15 cellular contexts compared by ENCODE assay signal in the genomic region with DNA sequence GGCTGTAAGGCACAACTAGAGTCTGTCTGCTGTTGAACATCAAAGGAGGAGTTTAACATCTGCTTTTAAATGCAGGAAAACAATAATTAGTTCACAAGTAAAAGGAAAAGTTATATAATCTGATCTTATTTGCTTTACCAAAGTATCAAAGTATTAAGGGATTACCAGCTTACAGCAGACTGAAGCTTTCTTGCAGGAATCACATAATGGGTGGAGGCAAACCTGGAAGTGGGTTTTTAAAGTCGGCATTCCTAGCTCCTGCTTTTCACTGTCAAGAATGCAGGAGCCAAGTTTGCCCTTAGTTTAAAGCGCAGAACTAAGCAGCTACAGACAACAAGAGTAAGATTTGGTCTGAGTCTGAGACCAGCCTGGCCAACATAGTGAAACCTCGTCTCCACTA.
DNase-seq lines count a peak whose midpoint lies in the region; ATAC-seq and TF ChIP-seq lines count a peak whose summit lies in the region.
"Had no signal": no experiment of that assay in that cellular context is flagged by ENCODE, and none has a peak within 500 bp of the region (broad histone marks: within the 10 kb centered on the region; RNA-seq: fewer than 3 reads in every experiment).

No MANE protein-coding gene starts in this region.

- H3K36me3 ChIP-seq in GM23338 (ENCODE audit: insufficient read depth), result no peaks in the 10 kb centered on the region
- H3K36me3 ChIP-seq in ascending aorta, result no peaks in the 10 kb centered on the region
- H3K36me3 ChIP-seq: BE2C had no signal

- H3F3A ChIP-seq in GM23338 (replicated peaks; ENCODE audit: low read depth), result no peaks in the 10 kb centered on the region

- H2AFZ ChIP-seq in GM23338, result no peak overlapping the region

- no peak for TF ChIP-seq CTCF in GM23338 (conservative IDR thresholded peaks at IDR 0.05; ENCODE audit: low read depth in 2 of 2)
- no peak for TF ChIP-seq CTCF in nephron progenitor cell (IDR thresholded peaks at IDR 0.05)
- TF ChIP-seq CTCF in ascending aorta (IDR thresholded peaks at IDR 0.05), result no peak

- H3K36me3 Mint-ChIP-seq in GM23338 (ENCODE audit: low read depth) (no peaks in the 10 kb centered on the region), nephron progenitor cell (ENCODE audit: low read depth) (no peaks in the 10 kb centered on the region)

- ATAC-seq in GM23338, result no peak; the same call in 2 of the 3 replicates

- H3K27ac Mint-ChIP-seq in GM23338 (no peak overlapping the region), nephron progenitor cell (peak overlapping the region; percentile 51)
- H3K27ac Mint-ChIP-seq: CD4-positive, alpha-beta T cell had no signal

- H3K4me2 ChIP-seq in GM23338, result no peak overlapping the region

- no peak overlapping the region for H3K27ac ChIP-seq in GM23338 (ENCODE audit: low read depth)
- no peak overlapping the region for H3K27ac ChIP-seq in ascending aorta
- H3K27ac ChIP-seq: HL-60 had no signal

- H3K79me2 ChIP-seq in GM23338 (replicated peaks; ENCODE audit: insufficient read depth), result no peaks in the 10 kb centered on the region

- H4K20me1 ChIP-seq in GM23338 (replicated peaks; ENCODE audit: insufficient read depth), result no peaks in the 10 kb centered on the region

- H3K27me3 Mint-ChIP-seq in GM23338 (ENCODE audit: insufficient read depth, low read depth, poor library complexity) (no peaks in the 10 kb centered on the region), nephron progenitor cell (ENCODE audit: low read depth, poor library complexity) (no peaks in the 10 kb centered on the region)

- peaks cover 9% of the 10 kb centered on the region for H3K4me1 Mint-ChIP-seq in GM23338
- H3K4me1 Mint-ChIP-seq in nephron progenitor cell, result peaks cover 16% of the 10 kb centered on the region

- H3K27me3 ChIP-seq in GM23338 (ENCODE audit: insufficient read depth) (no peaks in the 10 kb centered on the region), ascending aorta (no peaks in the 10 kb centered on the region)
- H3K27me3 ChIP-seq: BE2C had no signal

- intact Hi-C loops in ascending aorta (cut with DNase I), result no loop called here

- H3K4me3 Mint-ChIP-seq in GM23338, result no peak overlapping the region
- no peak overlapping the region for H3K4me3 Mint-ChIP-seq in nephron progenitor cell
- H3K4me3 Mint-ChIP-seq: CD4-positive, alpha-beta T cell had no signal

- no peaks in the 10 kb centered on the region for H3K9me3 Mint-ChIP-seq in GM23338
- H3K9me3 Mint-ChIP-seq in nephron progenitor cell, result peaks cover 4% of the 10 kb centered on the region

- no peaks in the 10 kb centered on the region for H3K9me2 ChIP-seq in GM23338 (ENCODE audit: insufficient read depth)

- DNase-seq in GM23338 (ENCODE audit: low spot score) (peak; percentile 31), NCI-H82 treated with DMSO at 0.1 percent for 48 hours (lab: John Stamatoyannopoulos, UW; ENCODE audit: unreplicated experiment) (peak; percentile 57), nephron progenitor cell (no peak), ascending aorta (ENCODE audit: low spot score in 2 of 2) (no peak), glomerular visceral epithelial cell (ENCODE audit: extremely low spot score) (no peak), amniotic stem cell (lab: John Stamatoyannopoulos, UW) (no peak)
- DNase-seq: ACHN; BE2C; C1 segment of cervical spinal cord; Caco-2; CD4-positive, alpha-beta T cell; DMS79 treated with DMSO at 0.1 percent for 48 hours; GF-D8; HCEC 1CT had no signal

- peaks cover 0 to under 1% of the 10 kb centered on the region in 2 donors for H3K9me3 ChIP-seq in ascending aorta
- H3K9me3 ChIP-seq: BE2C had no signal

- H3K4me3 ChIP-seq in GM23338, result no peak overlapping the region
- H3K4me3 ChIP-seq in ascending aorta, result no peak overlapping the region

- H3K4me1 ChIP-seq in GM23338 (ENCODE audit: insufficient read depth) (no peaks in the 10 kb centered on the region), ascending aorta (no peaks in the 10 kb centered on the region)
- H3K4me1 ChIP-seq: BE2C, Caco-2 had no signal

TF ChIP-seq in GM23338, 12 proteins besides CTCF, POLR2A, EP300 and RAD21 (continues in another document):
- TF ChIP-seq NANOG (IDR thresholded peaks at IDR 0.05; ENCODE audit: borderline replicate concordance) (no peak), POLR2AphosphoS5 (IDR thresholded peaks at IDR 0.05; ENCODE audit: low read depth) (no peak), CREB1 (CRISPR knock-in tag; IDR thresholded peaks at IDR 0.05; ENCODE audit: low read depth) (no peak), ETS1 (IDR thresholded peaks at IDR 0.05) (no peak), EZH2 (IDR thresholded peaks at IDR 0.05; ENCODE audit: low read depth, unreplicated experiment) (no peak), ZNF331 (CRISPR knock-in tag; IDR thresholded peaks at IDR 0.05; ENCODE audit: low read depth) (no peak), ZNF114 (CRISPR knock-in tag; IDR thresholded peaks at IDR 0.05) (no peak), JUNB (IDR thresholded peaks at IDR 0.05; ENCODE audit: unreplicated experiment) (no peak), EZH2phosphoT487 (IDR thresholded peaks at IDR 0.05; ENCODE audit: unreplicated experiment) (no peak)
- TF ChIP-seq, protein P1, sequence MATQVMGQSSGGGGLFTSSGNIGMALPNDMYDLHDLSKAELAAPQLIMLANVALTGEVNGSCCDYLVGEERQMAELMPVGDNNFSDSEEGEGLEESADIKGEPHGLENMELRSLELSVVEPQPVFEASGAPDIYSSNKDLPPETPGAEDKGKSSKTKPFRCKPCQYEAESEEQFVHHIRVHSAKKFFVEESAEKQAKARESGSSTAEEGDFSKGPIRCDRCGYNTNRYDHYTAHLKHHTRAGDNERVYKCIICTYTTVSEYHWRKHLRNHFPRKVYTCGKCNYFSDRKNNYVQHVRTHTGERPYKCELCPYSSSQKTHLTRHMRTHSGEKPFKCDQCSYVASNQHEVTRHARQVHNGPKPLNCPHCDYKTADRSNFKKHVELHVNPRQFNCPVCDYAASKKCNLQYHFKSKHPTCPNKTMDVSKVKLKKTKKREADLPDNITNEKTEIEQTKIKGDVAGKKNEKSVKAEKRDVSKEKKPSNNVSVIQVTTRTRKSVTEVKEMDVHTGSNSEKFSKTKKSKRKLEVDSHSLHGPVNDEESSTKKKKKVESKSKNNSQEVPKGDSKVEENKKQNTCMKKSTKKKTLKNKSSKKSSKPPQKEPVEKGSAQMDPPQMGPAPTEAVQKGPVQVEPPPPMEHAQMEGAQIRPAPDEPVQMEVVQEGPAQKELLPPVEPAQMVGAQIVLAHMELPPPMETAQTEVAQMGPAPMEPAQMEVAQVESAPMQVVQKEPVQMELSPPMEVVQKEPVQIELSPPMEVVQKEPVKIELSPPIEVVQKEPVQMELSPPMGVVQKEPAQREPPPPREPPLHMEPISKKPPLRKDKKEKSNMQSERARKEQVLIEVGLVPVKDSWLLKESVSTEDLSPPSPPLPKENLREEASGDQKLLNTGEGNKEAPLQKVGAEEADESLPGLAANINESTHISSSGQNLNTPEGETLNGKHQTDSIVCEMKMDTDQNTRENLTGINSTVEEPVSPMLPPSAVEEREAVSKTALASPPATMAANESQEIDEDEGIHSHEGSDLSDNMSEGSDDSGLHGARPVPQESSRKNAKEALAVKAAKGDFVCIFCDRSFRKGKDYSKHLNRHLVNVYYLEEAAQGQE (IDR thresholded peaks at IDR 0.05; ENCODE audit: unreplicated experiment), result no peak

Comparison
In these comparisons a context has a peak if more than half of its experiments do, and no peak if none do; other contexts are left out.
1. DNase-seq: peak in GM23338 (single experiment) and NCI-H82 treated with DMSO at 0.1 percent for 48 hours (single experiment); none in nephron progenitor cell (single experiment), ascending aorta (0 of 2), glomerular visceral epithelial cell (single experiment) and amniotic stem cell (single experiment).